In genomic region chr10:33334170-33334838, GRCh38 we compare ENCODE assay signal across 8 cellular contexts. TPM values are rescaled to one million over a fixed set of nuclear protein-coding genes. Genes with fewer than 3 reads are reported as not detected.
DNase-seq lines count a peak whose midpoint lies in the region; ATAC-seq and TF ChIP-seq lines count a peak whose summit lies in the region.

TSS of gene NRP1 (minus strand) at chr10:33334667. CDS start at chr10:33334382, 285 bp downstream.

- DNase-seq in Caki2 (ENCODE audit: low read depth) (peak; percentile 69), uterus (peak; percentile 27 to 45), NCI-H128 (lab: John Stamatoyannopoulos, UW; ENCODE audit: unreplicated experiment) (no peak), NCI-H446 treated with DMSO at 0.1 percent for 48 hours (lab: John Stamatoyannopoulos, UW) (no peak)
- DNase-seq in activated CD4-positive, alpha-beta T cell treated with anti-CD3 and anti-CD28 coated beads, Interleukin-2, amount 50 U/mL, for 48 hours: peak; percentile 18 to 32

- TF ChIP-seq CTCF in uterus (IDR thresholded peaks at IDR 0.05): no peak

- in situ Hi-C loops in Caki2 (cut with HindIII; ENCODE audit: low pct_unique_long_range_greater_than_20kb, low sequenced_read_pairs): no loop called here

- 1% methylated on average over 47 to 48 of the region's 48 CpGs for WGBS in esophagus, 2 donors

- H3K27ac ChIP-seq in esophagus (ENCODE audit: low read depth in 2 of 2, low read length in 1 of 2) (peak within 1 kb of the TSS; percentile 85 to 89), muscle layer of duodenum (ENCODE audit: low read length) (peak within 1 kb of the TSS; percentile 94), uterus (peak within 1 kb of the TSS; percentile 88 to 91)

- intact Hi-C loops in uterus (cut with DNase I; ENCODE audit: low total_unique reads): no loop called here

- TF ChIP-seq POLR2A in uterus (IDR thresholded peaks at IDR 0.05): peak in 1 of 2 donors; percentile 12

- H3K27me3 ChIP-seq in esophagus (ENCODE audit: control insufficient read depth in 1 of 2, insufficient read depth in 2 of 2, low read length in 2 of 2) (no peaks in the 10 kb centered on the region), muscle layer of duodenum (ENCODE audit: low read depth, low read length) (no peaks in the 10 kb centered on the region), uterus (no peaks in the 10 kb centered on the region)

- ATAC-seq in HG03432 (IDR thresholded peaks at IDR 0.05; ENCODE audit: unreplicated experiment): peak; percentile 38

- H3K36me3 ChIP-seq in esophagus (ENCODE audit: control insufficient read depth in 2 of 2, insufficient read depth in 2 of 2, low read length in 1 of 2) (no peaks in the 10 kb centered on the region), muscle layer of duodenum (ENCODE audit: control insufficient read depth in 1 of 2, insufficient read depth in 2 of 2, low read length in 2 of 2) (peaks cover 7% of the 10 kb centered on the region in 2 donors), uterus (no peaks in the 10 kb centered on the region)

- H3K4me1 ChIP-seq in esophagus (ENCODE audit: control insufficient read depth in 2 of 2, insufficient read depth in 2 of 2, low read length in 1 of 2) (peaks cover 2 to 7% of the 10 kb centered on the region in 2 donors), muscle layer of duodenum (ENCODE audit: control insufficient read depth in 1 of 2, insufficient read depth in 2 of 2, low read length in 2 of 2) (peaks cover 0 to 27% of the 10 kb centered on the region in 2 donors), uterus (no peaks in the 10 kb centered on the region)

- H3K4me3 ChIP-seq in esophagus (ENCODE audit: low read depth in 1 of 2, low read length in 2 of 2): peak within 1 kb of the TSS; percentile 67 to 94
- peak within 1 kb of the TSS; percentile 90 to 93 for H3K4me3 ChIP-seq in muscle layer of duodenum (ENCODE audit: low read depth in 1 of 2, low read length in 2 of 2)
- H3K4me3 ChIP-seq in uterus: peak within 1 kb of the TSS; percentile 67 to 71

- H3K9me3 ChIP-seq in esophagus (ENCODE audit: control insufficient read depth in 2 of 2, insufficient read depth in 1 of 2, low read depth in 1 of 2, low read length in 1 of 2) (no peaks in the 10 kb centered on the region), muscle layer of duodenum (ENCODE audit: control insufficient read depth in 1 of 2, low read length in 2 of 2) (no peaks in the 10 kb centered on the region), uterus (no peaks in the 10 kb centered on the region)

RNA-seq across cellular contexts. Expression of gene NRP1, which starts in this region (rescaled TPM):
- 18.1 and 18.4 TPM in 2 replicates for total RNA-seq in Caki2 (2014; rRNA removed; shearing (Covaris generic); ENCODE audit: low replicate concordance)
- polyA plus RNA-seq in esophagus: 1 to 10 TPM; 2.6 to 4.6 TPM
- total RNA-seq in uterus: 100 to 1,000 TPM in 2 of 4 donors, 10 to 100 TPM in 2; 47.1 to 286 (median 111) TPM

Comparison
In these comparisons a context has a peak if more than half of its experiments do, and no peak if none do; other contexts are left out.
1. DNase-seq: peak in Caki2 (single experiment), activated CD4-positive, alpha-beta T cell treated with anti-CD3 and anti-CD28 coated beads, Interleukin-2, amount 50 U/mL, for 48 hours (2 of 2) and uterus (2 of 2); none in NCI-H128 (single experiment) and NCI-H446 treated with DMSO at 0.1 percent for 48 hours (single experiment).
2. Peak in every context shown above with its lines, with median percentiles within 50 percentile points of each other: H3K27ac ChIP-seq and H3K4me3 ChIP-seq.